20 cellular contexts compared by ENCODE assay signal in the genomic region with DNA sequence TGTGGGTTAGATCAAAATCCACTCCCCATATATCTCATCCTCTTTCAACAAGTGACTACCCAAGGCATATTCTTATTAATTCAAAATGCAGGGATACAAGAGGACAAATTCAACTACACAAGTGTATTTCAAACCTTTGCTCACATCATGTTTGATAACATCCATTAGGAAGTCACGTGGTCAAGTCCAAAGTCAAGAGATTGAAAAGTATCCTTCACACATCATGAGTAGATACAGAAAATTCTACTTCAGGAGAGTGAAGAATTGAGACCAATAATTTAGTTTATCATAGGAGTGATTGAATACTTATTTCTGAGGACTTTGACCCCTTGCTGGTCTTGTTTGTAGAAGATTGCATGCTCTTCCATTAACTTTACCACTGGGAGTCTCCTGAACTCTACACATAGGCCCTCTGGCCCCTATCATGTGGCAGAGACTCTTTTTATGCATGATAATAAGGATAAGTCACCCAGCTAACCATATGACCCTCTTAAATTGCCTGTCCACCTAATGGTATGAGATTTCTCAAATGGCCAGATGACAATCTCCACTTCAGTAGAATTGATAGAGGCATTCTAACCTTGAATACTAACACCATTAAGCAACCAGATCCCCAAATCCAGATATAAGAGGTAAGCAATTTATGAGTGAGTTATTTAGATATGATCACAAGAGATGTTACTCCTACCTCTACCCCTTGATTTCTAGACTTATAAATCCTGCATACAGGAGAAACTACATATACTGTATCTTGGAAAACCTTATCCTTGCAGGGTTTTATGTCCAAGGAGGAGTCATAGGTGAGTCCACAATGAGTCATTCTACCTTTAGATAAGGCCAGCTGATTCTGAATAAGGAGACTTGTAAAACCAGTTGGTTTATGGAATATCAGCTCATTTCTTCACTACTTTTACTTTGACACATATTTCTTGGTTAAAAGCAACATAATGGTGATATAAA. TPM values are rescaled to one million over a fixed set of nuclear protein-coding genes. Genes with fewer than 3 reads are reported as not detected.
"Had no signal": no experiment of that assay in that cellular context is flagged by ENCODE, and none has a peak within 500 bp of the region (broad histone marks: within the 10 kb centered on the region; RNA-seq: fewer than 3 reads in every experiment).

No MANE protein-coding gene starts in this region.

- H3K27me3 ChIP-seq: gastrocnemius medialis, tibial nerve, vagina had no signal

- ATAC-seq: effector memory CD8-positive, alpha-beta T cell; gastrocnemius medialis; heart left ventricle; naive thymus-derived CD4-positive, alpha-beta T cell; WTC11 had no signal

- H3K4me1 ChIP-seq: gastrocnemius medialis, parathyroid adenoma, tibial nerve, vagina had no signal

- DNase-seq: activated CD4-positive, alpha-beta T cell treated with anti-CD3 and anti-CD28 coated beads, Interleukin-2, amount 10 ng/mL, durations not matched to agents 24 days and 14 days; activated CD8-positive, alpha-beta memory T cell treated with anti-CD3 and anti-CD28 coated beads for 24 hours; activated naive CD8-positive, alpha-beta T cell treated with anti-CD3 and anti-CD28 coated beads, Interleukin-2, amount 10 ng/mL, durations not matched to agents 7 days and 5 days; anterior cingulate cortex; dermis blood vessel endothelial cell; effector memory CD8-positive, alpha-beta T cell; gastrocnemius medialis; heart left ventricle; naive thymus-derived CD4-positive, alpha-beta T cell; retina; stimulated activated CD4-positive, alpha-beta T cell treated with anti-CD3 and anti-CD28 coated beads, Interleukin-2, amount 100 ng/mL, for 48 hours; stimulated activated naive CD4-positive, alpha-beta T cell treated with Interleukin-2 at 50 U/mL for 16 hours; substantia nigra had no signal

- H3K27ac ChIP-seq: epithelial cell of prostate, gastrocnemius medialis, heart left ventricle, parathyroid adenoma, tibial nerve, vagina had no signal

RNA-seq across cellular contexts. Expression of gene SLC46A2, which starts 26.6 kb away (rescaled TPM):
- total RNA-seq: activated CD4-positive, alpha-beta T cell treated with anti-CD3 and anti-CD28 coated beads, Interleukin-2, amount 10 ng/mL, durations not matched to agents 24 days and 14 days; activated naive CD8-positive, alpha-beta T cell treated with anti-CD3 and anti-CD28 coated beads, Interleukin-2, amount 10 ng/mL, durations not matched to agents 7 days and 5 days; dermis blood vessel endothelial cell; lung microvascular endothelial cell; T-helper 2 cell treated with Interferon-gamma antibody and Interleukin-4, amounts not matched to agents 100 ng/mL and 5 ng/mL, for 36 hours; vagina; WTC11 had no signal
